In the genomic region with DNA sequence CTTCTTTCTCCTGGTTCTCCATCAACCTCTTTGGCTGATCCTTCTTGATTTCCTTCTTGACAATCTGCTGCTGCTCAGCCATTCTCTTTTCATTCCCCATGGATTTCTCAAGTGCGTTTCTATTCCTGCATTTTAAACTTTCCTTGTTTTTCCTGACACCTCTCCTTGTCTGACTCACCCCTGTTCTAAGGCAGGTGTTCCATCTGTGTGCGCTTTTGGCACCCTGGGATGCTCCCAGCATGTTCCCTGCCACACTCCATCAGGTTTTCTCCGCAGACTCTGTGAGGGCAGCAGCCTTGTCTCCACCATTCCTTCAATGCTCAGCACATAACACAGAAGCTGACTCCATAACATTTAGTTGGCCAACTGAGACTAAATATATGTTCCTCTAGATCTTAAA, we compare ENCODE assay signal across 7 cellular contexts.
A peak's percentile ranks its signal among the peaks of the same experiment; 100 is the strongest.
DNase-seq lines count a peak whose midpoint lies in the region; FAIRE-seq and TF ChIP-seq lines count a peak whose summit lies in the region.
"Not testable (repeated sequence)": the region's sequence is repeated elsewhere in the genome, so short reads cannot be mapped to it uniquely, and the experiment has no call there.

No MANE protein-coding gene starts in this region.

- not testable (repeated sequence) for H3K4me3 ChIP-seq in astrocyte (ENCODE audit: insufficient read depth, low read depth, low read length); esophagus muscularis mucosa

- not testable (repeated sequence) for H4K20me1 ChIP-seq in astrocyte (ENCODE audit: insufficient read depth, low read length)

- H3K4me1 Mint-ChIP-seq in astrocyte (ENCODE audit: low read depth, unreplicated experiment), result not testable (repeated sequence)

- not testable (repeated sequence) for TF ChIP-seq CTCF in astrocyte (IDR thresholded peaks at IDR 0.05; ENCODE audit: insufficient read depth, low read depth, low read length); esophagus muscularis mucosa (IDR thresholded peaks at IDR 0.05)

- not testable (repeated sequence) for H3K27me3 ChIP-seq in astrocyte (ENCODE audit: insufficient read depth, low read length)
- peaks cover 0 to 51% (median 0%) of the 10 kb centered on the region in 4 donors for H3K27me3 ChIP-seq in esophagus muscularis mucosa

- H3K4me1 ChIP-seq in astrocyte (ENCODE audit: insufficient read depth, low read length); esophagus muscularis mucosa: not testable (repeated sequence)

- WGBS in esophagus muscularis mucosa, result 63% methylated on average over 3 of the region's 3 CpGs

- H2AFZ ChIP-seq in astrocyte (ENCODE audit: low read depth, low read length), result not testable (repeated sequence)

- DNase-seq in Daoy (ENCODE audit: low read depth), result peak; percentile 6
- peak; percentile 5 for DNase-seq in HT1080 (ENCODE audit: low read depth)
- DNase-seq in astrocyte (ENCODE audit: low read depth), result not testable (repeated sequence)
- DNase-seq in cerebellar cortex (ENCODE audit: low spot score), result peak; percentile 5
- peak; percentile 92 for DNase-seq in esophagus muscularis mucosa (ENCODE audit: extremely low spot score)
- DNase-seq in kidney tubule cell (ENCODE audit: low spot score), result peak; percentile 23
- DNase-seq in putamen (ENCODE audit: low spot score), result peak; percentile 68

- TF ChIP-seq EP300 in esophagus muscularis mucosa (IDR thresholded peaks at IDR 0.05), result not testable (repeated sequence)

- H3K27ac Mint-ChIP-seq in astrocyte (ENCODE audit: unreplicated experiment), result not testable (repeated sequence)

- H3K27me3 Mint-ChIP-seq in astrocyte (ENCODE audit: low read depth, unreplicated experiment), result peaks cover 28% of the 10 kb centered on the region

- not testable (repeated sequence) for H3K36me3 Mint-ChIP-seq in astrocyte (ENCODE audit: low read depth, unreplicated experiment)

- intact Hi-C loops in esophagus muscularis mucosa (cut with DNase I), result not testable (repeated sequence)

- not testable (repeated sequence) for H3K4me3 Mint-ChIP-seq in astrocyte (ENCODE audit: unreplicated experiment)

- H3K4me2 ChIP-seq in astrocyte (ENCODE audit: low read length), result peak overlapping the region; percentile 15

- TF ChIP-seq POLR2A in esophagus muscularis mucosa (IDR thresholded peaks at IDR 0.05; ENCODE audit: low read depth), result not testable (repeated sequence)

- H3K9ac ChIP-seq in astrocyte (ENCODE audit: low read length), result not testable (repeated sequence)

- H3K27ac ChIP-seq in astrocyte (ENCODE audit: low read depth, low read length); esophagus muscularis mucosa (replicated peaks in 1 of 4): not testable (repeated sequence)

- not testable (repeated sequence) for H3K9me3 Mint-ChIP-seq in astrocyte (ENCODE audit: unreplicated experiment)

- H3K79me2 ChIP-seq in astrocyte (ENCODE audit: insufficient read depth, low read length), result not testable (repeated sequence)

- H3K36me3 ChIP-seq in astrocyte (ENCODE audit: insufficient read depth, low read length); esophagus muscularis mucosa: not testable (repeated sequence)

- FAIRE-seq in astrocyte (lab: Jason Lieb, UNC), result not testable (repeated sequence)

- H3K9me3 ChIP-seq in astrocyte (ENCODE audit: insufficient read depth, low read depth, low read length); esophagus muscularis mucosa: not testable (repeated sequence)
